ENCODE assay signal across 17 cellular contexts in genomic region chr17:63939401-63939800, GRCh38. TPM values are rescaled to one million over a fixed set of nuclear protein-coding genes. Genes with fewer than 3 reads are reported as not detected.
A peak's percentile ranks its signal among the peaks of the same experiment; 100 is the strongest.
DNase-seq lines count a peak whose midpoint lies in the region; ATAC-seq, FAIRE-seq and TF ChIP-seq lines count a peak whose summit lies in the region.
"Had no signal": no experiment of that assay in that cellular context is flagged by ENCODE, and none has a peak within 500 bp of the region (broad histone marks: within the 10 kb centered on the region; RNA-seq: fewer than 3 reads in every experiment).

No MANE protein-coding gene starts in this region.

- no peak overlapping the region for H3K9ac ChIP-seq in kidney (ENCODE audit: low read length in 2 of 2)

- H3K27me3 ChIP-seq in GM23338 (ENCODE audit: insufficient read depth) (no peaks in the 10 kb centered on the region), Panc1 (ENCODE audit: control insufficient read depth, insufficient read depth, low read length) (no peaks in the 10 kb centered on the region)

- intact Hi-C loops in Panc1 (cut with micrococcal nuclease; ENCODE audit: unreplicated experiment), result no loop called here
- intact Hi-C loops in kidney (cut with DNase I), result no loop called here

- H3F3A ChIP-seq in GM23338 (replicated peaks; ENCODE audit: low read depth), result no peaks in the 10 kb centered on the region

- H4K20me1 ChIP-seq in GM23338 (replicated peaks; ENCODE audit: insufficient read depth), result no peaks in the 10 kb centered on the region

- H3K36me3 Mint-ChIP-seq in GM23338 (ENCODE audit: low read depth), result peaks cover 28% of the 10 kb centered on the region
- no peaks in the 10 kb centered on the region for H3K36me3 Mint-ChIP-seq in stimulated activated effector memory CD8-positive, alpha-beta T cell treated with anti-CD3 and anti-CD28 coated beads, Interleukin-12 subunit alpha, Interleukin-12 subunit beta, amount 100 ng/mL, for 72 hours
- H3K36me3 Mint-ChIP-seq in activated CD4-positive, alpha-beta memory T cell treated with anti-CD3 and anti-CD28 coated beads, Interleukin-2, amount 10 ng/mL, durations not matched to agents 7 days and 5 days (ENCODE audit: low read depth), result no peaks in the 10 kb centered on the region

- no peak overlapping the region for H3K27ac Mint-ChIP-seq in GM23338
- H3K27ac Mint-ChIP-seq in stimulated activated effector memory CD8-positive, alpha-beta T cell treated with anti-CD3 and anti-CD28 coated beads, Interleukin-12 subunit alpha, Interleukin-12 subunit beta, amount 100 ng/mL, for 72 hours, result peak overlapping the region; percentile 77
- H3K27ac Mint-ChIP-seq in activated CD4-positive, alpha-beta memory T cell treated with anti-CD3 and anti-CD28 coated beads, Interleukin-2, amount 10 ng/mL, durations not matched to agents 7 days and 5 days, result no peak overlapping the region
- H3K27ac Mint-ChIP-seq: CD4-positive, alpha-beta T cell had no signal

- POLR2A ChIA-PET in Panc1 (lab: Charles Lee), result no interaction called here
- POLR2A ChIA-PET in activated CD4-positive, alpha-beta memory T cell treated with anti-CD3 and anti-CD28 coated beads, Interleukin-2, amount 10 ng/mL, durations not matched to agents 7 days and 5 days (lab: Charles Lee), result interaction anchor here (1.5 kb wide), 2 partner anchors 9 to 11 kb away, joined by 3 to 4 read pairs; no protein-coding TSS in a partner anchor

- BruUV-seq in Panc1 (replicated peaks; lab: Mats Ljungman, UMichigan), result no TSS peak

- peaks cover 2% of the 10 kb centered on the region for H3K27me3 Mint-ChIP-seq in GM23338 (ENCODE audit: insufficient read depth, low read depth, poor library complexity)
- H3K27me3 Mint-ChIP-seq in activated CD4-positive, alpha-beta memory T cell treated with anti-CD3 and anti-CD28 coated beads, Interleukin-2, amount 10 ng/mL, durations not matched to agents 7 days and 5 days, result peaks cover 17% of the 10 kb centered on the region
- H3K27me3 Mint-ChIP-seq: CD4-positive, alpha-beta T cell had no signal

- H3K4me1 ChIP-seq in GM23338 (ENCODE audit: insufficient read depth) (no peaks in the 10 kb centered on the region), Panc1 (ENCODE audit: control insufficient read depth, insufficient read depth, low read length) (no peaks in the 10 kb centered on the region), kidney (ENCODE audit: control insufficient read depth in 1 of 2, insufficient read depth in 1 of 2, low read depth in 1 of 2, low read length in 2 of 2) (no peaks in the 10 kb centered on the region)

- H3K36me3 ChIP-seq in GM23338 (ENCODE audit: insufficient read depth) (no peaks in the 10 kb centered on the region), Panc1 (ENCODE audit: control insufficient read depth, insufficient read depth, low read length) (no peaks in the 10 kb centered on the region), kidney (ENCODE audit: control insufficient read depth in 1 of 2, insufficient read depth in 2 of 2, low read length in 2 of 2) (no peaks in the 10 kb centered on the region)

- H3K9me3 Mint-ChIP-seq in GM23338, result no peaks in the 10 kb centered on the region; the same call in 2 of the 3 replicates
- no peaks in the 10 kb centered on the region for H3K9me3 Mint-ChIP-seq in stimulated activated effector memory CD8-positive, alpha-beta T cell treated with anti-CD3 and anti-CD28 coated beads, Interleukin-12 subunit alpha, Interleukin-12 subunit beta, amount 100 ng/mL, for 72 hours
- no peaks in the 10 kb centered on the region for H3K9me3 Mint-ChIP-seq in activated CD4-positive, alpha-beta memory T cell treated with anti-CD3 and anti-CD28 coated beads, Interleukin-2, amount 10 ng/mL, durations not matched to agents 7 days and 5 days
- H3K9me3 Mint-ChIP-seq: CD4-positive, alpha-beta T cell had no signal

- CTCF ChIA-PET in Panc1 (lab: Charles Lee), result no interaction called here
- CTCF ChIA-PET in activated CD4-positive, alpha-beta memory T cell treated with anti-CD3 and anti-CD28 coated beads, Interleukin-2, amount 10 ng/mL, durations not matched to agents 7 days and 5 days (lab: Charles Lee), result no interaction called here

- H3K9me3 ChIP-seq in Panc1 (ENCODE audit: control insufficient read depth, insufficient read depth, low read depth, low read length) (no peaks in the 10 kb centered on the region), kidney (ENCODE audit: control insufficient read depth in 1 of 2, low read length in 2 of 2) (no peaks in the 10 kb centered on the region)

- H3K27ac ChIP-seq in GM23338 (ENCODE audit: low read depth) (no peak overlapping the region), Panc1 (ENCODE audit: low read length) (no peak overlapping the region), kidney (ENCODE audit: low read depth in 2 of 2, low read length in 2 of 2) (no peak overlapping the region)

- H3K79me2 ChIP-seq in GM23338 (replicated peaks; ENCODE audit: insufficient read depth), result no peaks in the 10 kb centered on the region

- TF ChIP-seq CTCF in GM23338 (conservative IDR thresholded peaks at IDR 0.05; ENCODE audit: low read depth in 2 of 2) (no peak), Panc1 (IDR thresholded peaks at IDR 0.05) (no peak), kidney (IDR thresholded peaks at IDR 0.05; ENCODE audit: borderline replicate concordance, extremely low read depth, insufficient read depth) (no peak)

- H3K4me3 ChIP-seq in GM23338, result no peak overlapping the region
- no peak overlapping the region for H3K4me3 ChIP-seq in Panc1 (ENCODE audit: low read depth in 2 of 2, low read length in 2 of 2)
- no peak overlapping the region for H3K4me3 ChIP-seq in kidney (ENCODE audit: low read length in 2 of 2)

- in situ Hi-C loops in Panc1 (cut with HindIII; ENCODE audit: low pct_unique_long_range_greater_than_20kb, low sequenced_read_pairs), result no loop called here

- peaks cover 4% of the 10 kb centered on the region; the same call in 2 of the 3 replicates for H3K4me1 Mint-ChIP-seq in GM23338
- H3K4me1 Mint-ChIP-seq in stimulated activated effector memory CD8-positive, alpha-beta T cell treated with anti-CD3 and anti-CD28 coated beads, Interleukin-12 subunit alpha, Interleukin-12 subunit beta, amount 100 ng/mL, for 72 hours, result peaks cover 22% of the 10 kb centered on the region
- H3K4me1 Mint-ChIP-seq in activated CD4-positive, alpha-beta memory T cell treated with anti-CD3 and anti-CD28 coated beads, Interleukin-2, amount 10 ng/mL, durations not matched to agents 7 days and 5 days, result peaks cover 9% of the 10 kb centered on the region

- DNase-seq in GM23338 (ENCODE audit: low spot score) (no peak), Panc1 (ENCODE audit: low read depth, low spot score) (no peak), kidney (peak; percentile 43), NCI-H2081 treated with DMSO at 0.1 percent for 48 hours (lab: John Stamatoyannopoulos, UW) (no peak), DMS79 (lab: John Stamatoyannopoulos, UW) (no peak), HuH-7 (ENCODE audit: low spot score) (no peak)
- DNase-seq in stimulated activated effector memory CD8-positive, alpha-beta T cell treated with anti-CD3 and anti-CD28 coated beads, Interleukin-12 subunit alpha, Interleukin-12 subunit beta, amount 100 ng/mL, for 72 hours (ENCODE audit: low spot score in 2 of 2), result no peak
- DNase-seq in activated CD4-positive, alpha-beta memory T cell treated with anti-CD3 and anti-CD28 coated beads, Interleukin-2, amount 10 ng/mL, durations not matched to agents 7 days and 5 days, result no peak
- DNase-seq: Calu3; CD4-positive, alpha-beta T cell; DMS53; NCI-H1436; NCI-H2029 treated with DMSO at 0.1 percent for 48 hours; NCI-H510A; NCI-H774; SIG-M5 had no signal

- no peaks in the 10 kb centered on the region for H3K9me2 ChIP-seq in GM23338 (ENCODE audit: insufficient read depth)

- ATAC-seq in GM23338, result no peak
- 0 out of 2 replicates have a peak, but pooled peaks have one; percentile 26 for ATAC-seq in Panc1
- no peak for ATAC-seq in stimulated activated effector memory CD8-positive, alpha-beta T cell treated with anti-CD3 and anti-CD28 coated beads, Interleukin-12 subunit alpha, Interleukin-12 subunit beta, amount 100 ng/mL, for 72 hours

- no peak overlapping the region for H3K4me3 Mint-ChIP-seq in GM23338
- H3K4me3 Mint-ChIP-seq in stimulated activated effector memory CD8-positive, alpha-beta T cell treated with anti-CD3 and anti-CD28 coated beads, Interleukin-12 subunit alpha, Interleukin-12 subunit beta, amount 100 ng/mL, for 72 hours, result no peak overlapping the region
- H3K4me3 Mint-ChIP-seq in activated CD4-positive, alpha-beta memory T cell treated with anti-CD3 and anti-CD28 coated beads, Interleukin-2, amount 10 ng/mL, durations not matched to agents 7 days and 5 days, result no peak overlapping the region
- H3K4me3 Mint-ChIP-seq: CD4-positive, alpha-beta T cell had no signal

- H2AFZ ChIP-seq in GM23338, result no peak overlapping the region

- H3K4me2 ChIP-seq in GM23338, result no peak overlapping the region

- FAIRE-seq in kidney (lab: Jason Lieb, UNC), result no peak

RNA-seq across cellular contexts. Expression of gene CD79B, which starts 7.3 kb away (rescaled TPM):
- 1.3 and 3.0 TPM in 2 replicates for total RNA-seq in GM23338 (2014; rRNA removed; shearing (Covaris generic))
- 1.5 and 2.5 TPM in 2 replicates for polyA plus RNA-seq in GM23338 (2016; fragmentation: Nextera tagmentation; extraction: Ambion mirVana)
- total RNA-seq in Panc1 (2021; ENCODE audit: unreplicated experiment), result not detected
- not detected for polyA plus RNA-seq in Panc1 (2012; ENCODE audit: insufficient read length)
- total RNA-seq in kidney, result 11.4 TPM
- 5.2 TPM for polyA plus RNA-seq in kidney (ENCODE audit: insufficient read depth, low read depth, low replicate concordance)
- 10 to 100 TPM; 48.6 to 50.2 TPM for total RNA-seq in activated CD4-positive, alpha-beta memory T cell treated with anti-CD3 and anti-CD28 coated beads, Interleukin-2, amount 10 ng/mL, durations not matched to agents 7 days and 5 days
- total RNA-seq: Calu3 had no signal

RNA-seq across cellular contexts. Expression of gene GH1, which starts 20.8 kb away (rescaled TPM):
- not detected in 2 replicates for total RNA-seq in GM23338 (2014; rRNA removed; shearing (Covaris generic))
- polyA plus RNA-seq in GM23338 (2016; fragmentation: Nextera tagmentation; extraction: Ambion mirVana) (0.57 TPM in 1 of 2 replicates, not detected in the other), kidney (ENCODE audit: insufficient read depth, low read depth, low replicate concordance) (not detected)
- total RNA-seq in Panc1 (2021; ENCODE audit: unreplicated experiment) (not detected), kidney (not detected)
- polyA plus RNA-seq in Panc1 (2012; ENCODE audit: insufficient read length), result not detected
- total RNA-seq in activated CD4-positive, alpha-beta memory T cell treated with anti-CD3 and anti-CD28 coated beads, Interleukin-2, amount 10 ng/mL, durations not matched to agents 7 days and 5 days, result not detected
- total RNA-seq: Calu3; CD4-positive, alpha-beta T cell; HT1080 had no signal

RNA-seq across cellular contexts. Expression of gene CSHL1, which starts 28.3 kb away (rescaled TPM):
- total RNA-seq in GM23338 (2014; rRNA removed; shearing (Covaris generic)), result not detected in 2 replicates
- polyA plus RNA-seq in GM23338 (2016; fragmentation: Nextera tagmentation; extraction: Ambion mirVana) (0.44 TPM in 1 of 2 replicates, not detected in the other), kidney (ENCODE audit: insufficient read depth, low read depth, low replicate concordance) (not detected)
- total RNA-seq in Panc1 (2021; ENCODE audit: unreplicated experiment) (not detected), kidney (not detected)
- polyA plus RNA-seq in Panc1 (2012; ENCODE audit: insufficient read length), result not detected
- not detected for total RNA-seq in activated CD4-positive, alpha-beta memory T cell treated with anti-CD3 and anti-CD28 coated beads, Interleukin-2, amount 10 ng/mL, durations not matched to agents 7 days and 5 days
- total RNA-seq: Calu3; CD4-positive, alpha-beta T cell; HT1080 had no signal

RNA-seq across cellular contexts. Expression of gene SCN4A, which starts 33.3 kb away (rescaled TPM):
- 7.9 and 8.5 TPM in 2 replicates for total RNA-seq in GM23338 (2014; rRNA removed; shearing (Covaris generic))
- polyA plus RNA-seq in GM23338 (2016; fragmentation: Nextera tagmentation; extraction: Ambion mirVana) (2.3 and 2.5 TPM in 2 replicates), kidney (ENCODE audit: insufficient read depth, low read depth, low replicate concordance) (0.19 TPM)
- total RNA-seq in Panc1 (2021; ENCODE audit: unreplicated experiment) (0.03 TPM), kidney (3.4 TPM)
- 0.12 TPM for polyA plus RNA-seq in Panc1 (2012; ENCODE audit: insufficient read length)
- total RNA-seq in activated CD4-positive, alpha-beta memory T cell treated with anti-CD3 and anti-CD28 coated beads, Interleukin-2, amount 10 ng/mL, durations not matched to agents 7 days and 5 days, result under 1 TPM; 0.08 to 0.13 TPM
- total RNA-seq: Calu3, HT1080 had no signal

RNA-seq across cellular contexts. Expression of gene CSH1, which starts 43.0 kb away (rescaled TPM):
- not detected in 2 replicates for total RNA-seq in GM23338 (2014; rRNA removed; shearing (Covaris generic))
- polyA plus RNA-seq in GM23338 (2016; fragmentation: Nextera tagmentation; extraction: Ambion mirVana), result 0.68 TPM in 1 of 2 replicates, not detected in the other
- total RNA-seq in Panc1 (2021; ENCODE audit: unreplicated experiment), result not detected
- polyA plus RNA-seq in Panc1 (2012; ENCODE audit: insufficient read length), result not detected
- not detected for total RNA-seq in kidney
- not detected for polyA plus RNA-seq in kidney (ENCODE audit: insufficient read depth, low read depth, low replicate concordance)
- not detected for total RNA-seq in activated CD4-positive, alpha-beta memory T cell treated with anti-CD3 and anti-CD28 coated beads, Interleukin-2, amount 10 ng/mL, durations not matched to agents 7 days and 5 days
- total RNA-seq: Calu3; CD4-positive, alpha-beta T cell; HT1080 had no signal
